Comparison of ENCODE assay signal across 8 cellular contexts in genomic region chr1:227318003-227318851, GRCh38. TPM values are rescaled to one million over a fixed set of nuclear protein-coding genes. Genes with fewer than 3 reads are reported as not detected.
DNase-seq lines count a peak whose midpoint lies in the region; ATAC-seq, FAIRE-seq and TF ChIP-seq lines count a peak whose summit lies in the region.

A gene with protein sequence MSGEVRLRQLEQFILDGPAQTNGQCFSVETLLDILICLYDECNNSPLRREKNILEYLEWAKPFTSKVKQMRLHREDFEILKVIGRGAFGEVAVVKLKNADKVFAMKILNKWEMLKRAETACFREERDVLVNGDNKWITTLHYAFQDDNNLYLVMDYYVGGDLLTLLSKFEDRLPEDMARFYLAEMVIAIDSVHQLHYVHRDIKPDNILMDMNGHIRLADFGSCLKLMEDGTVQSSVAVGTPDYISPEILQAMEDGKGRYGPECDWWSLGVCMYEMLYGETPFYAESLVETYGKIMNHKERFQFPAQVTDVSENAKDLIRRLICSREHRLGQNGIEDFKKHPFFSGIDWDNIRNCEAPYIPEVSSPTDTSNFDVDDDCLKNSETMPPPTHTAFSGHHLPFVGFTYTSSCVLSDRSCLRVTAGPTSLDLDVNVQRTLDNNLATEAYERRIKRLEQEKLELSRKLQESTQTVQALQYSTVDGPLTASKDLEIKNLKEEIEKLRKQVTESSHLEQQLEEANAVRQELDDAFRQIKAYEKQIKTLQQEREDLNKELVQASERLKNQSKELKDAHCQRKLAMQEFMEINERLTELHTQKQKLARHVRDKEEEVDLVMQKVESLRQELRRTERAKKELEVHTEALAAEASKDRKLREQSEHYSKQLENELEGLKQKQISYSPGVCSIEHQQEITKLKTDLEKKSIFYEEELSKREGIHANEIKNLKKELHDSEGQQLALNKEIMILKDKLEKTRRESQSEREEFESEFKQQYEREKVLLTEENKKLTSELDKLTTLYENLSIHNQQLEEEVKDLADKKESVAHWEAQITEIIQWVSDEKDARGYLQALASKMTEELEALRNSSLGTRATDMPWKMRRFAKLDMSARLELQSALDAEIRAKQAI (N-terminal part only) (minus strand): TSS chr1:227318492. CDS start chr1:227317182, 1,310 bp downstream.

- peak within 1 kb of the TSS; percentile 94 to 97 (median 96) for H3K27ac ChIP-seq in pancreas

- peak; percentile 86 for DNase-seq in 8988T
- DNase-seq in HuH-7.5 (ENCODE audit: low spot score) = peak; percentile 89
- DNase-seq in SIG-M5 treated with dmso at 0.1 percent for 504 hours (lab: John Stamatoyannopoulos, UW; ENCODE audit: unreplicated experiment) = peak; percentile 85
- peak; percentile 32 to 90 (median 80) for DNase-seq in anterior cingulate cortex (lab: John Stamatoyannopoulos, UW)
- DNase-seq in left cardiac atrium = peak; percentile 90
- DNase-seq in pancreas = peak; percentile 80 to 92 (median 84)

- WGBS in pancreas, 2 donors = 0% methylated on average over 73 to 100 of the region's 100 CpGs

- peak within 1 kb of the TSS; percentile 67 to 96 (median 86) for H3K4me3 ChIP-seq in pancreas

- H3K36me3 ChIP-seq in pancreas = no peaks in the 10 kb centered on the region

- peak; percentile 50 for ATAC-seq in GM18868 (IDR thresholded peaks at IDR 0.05; ENCODE audit: unreplicated experiment)
- ATAC-seq in left cardiac atrium = peak; percentile 91 to 95
- peak; percentile 71 to 80 (median 74) for ATAC-seq in pancreas
- no peak for ATAC-seq in HG03108 (IDR thresholded peaks at IDR 0.05; ENCODE audit: unreplicated experiment)

- no peak for TF ChIP-seq CTCF in pancreas (IDR thresholded peaks at IDR 0.05)

- H3K4me1 ChIP-seq in pancreas = peaks cover 23 to 43% (median 33%) of the 10 kb centered on the region in 3 donors

- no peaks in the 10 kb centered on the region for H3K9me3 ChIP-seq in pancreas

- intact Hi-C loops in left cardiac atrium (cut with DNase I) (loop anchor here (2.0 to 10.0 kb wide), 4 partner anchors 76 to 119 kb away; no protein-coding TSS in a partner anchor), pancreas (cut with DNase I) (no loop called here)

- no peak for FAIRE-seq in pancreas (lab: Jason Lieb, UNC)

- H3K27me3 ChIP-seq in pancreas = no peaks in the 10 kb centered on the region

RNA-seq across cellular contexts. Expression of the gene that starts here (rescaled TPM):
- 10 to 100 TPM; 35.3 to 41.0 TPM for total RNA-seq in left cardiac atrium
- total RNA-seq in pancreas = 10 to 100 TPM; 11.9 to 22.5 (median 17.1) TPM
- polyA plus RNA-seq in pancreas = 10 to 100 TPM in 1 of 2 donors, 1 to 10 TPM in 1; 5.3 to 10.3 TPM

Comparison
In these comparisons a context has a peak if more than half of its experiments do, and no peak if none do; other contexts are left out.
1. intact Hi-C loops: an anchor here in left cardiac atrium (2.0 to 10.0 kb wide); none called in pancreas.